10 cellular contexts compared by ENCODE assay signal in the genomic region with DNA sequence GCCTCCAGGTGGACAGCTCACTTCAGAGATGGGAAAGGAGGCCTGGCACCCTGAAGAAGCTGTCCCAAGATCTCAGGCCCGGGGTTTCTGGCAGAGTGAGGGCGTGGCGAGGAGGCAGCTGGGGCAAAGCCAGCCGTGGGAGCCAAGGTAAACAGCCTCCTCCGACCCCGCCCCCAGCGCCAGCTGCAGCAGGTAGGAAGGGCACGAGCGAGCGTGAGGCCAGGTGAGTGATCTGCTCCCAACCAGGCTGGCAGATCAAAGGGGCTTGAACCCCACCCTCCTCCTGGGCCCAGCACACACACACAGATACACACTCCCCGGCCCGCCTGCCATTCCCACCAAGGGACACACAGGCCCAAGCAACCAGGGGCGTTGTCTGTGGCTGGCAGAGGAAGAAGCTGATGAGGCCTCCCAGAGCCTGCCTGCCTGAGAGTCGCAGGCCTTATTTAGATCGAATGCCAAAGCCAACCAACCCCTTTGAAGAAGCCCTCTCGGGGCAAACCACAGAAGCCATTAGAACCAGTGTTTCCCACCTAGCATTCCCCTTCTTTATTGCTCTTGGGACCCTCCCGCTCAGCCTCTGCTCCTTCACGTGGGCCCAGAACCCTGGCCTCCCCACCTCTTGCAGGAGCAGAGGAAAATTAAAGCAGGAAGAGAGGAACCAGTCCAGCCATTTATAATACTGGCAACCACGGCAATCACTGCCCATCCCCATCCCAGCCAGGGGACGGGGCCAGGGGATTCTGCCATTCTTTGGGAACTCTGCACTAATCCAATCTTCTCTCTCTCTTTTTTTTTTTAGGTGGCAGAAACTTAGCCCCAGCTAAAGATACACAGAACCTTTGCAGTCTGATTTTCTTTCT. TPM values are rescaled to one million over a fixed set of nuclear protein-coding genes. Genes with fewer than 3 reads are reported as not detected.
DNase-seq lines count a peak whose midpoint lies in the region; ATAC-seq and TF ChIP-seq lines count a peak whose summit lies in the region.
"Had no signal": no experiment of that assay in that cellular context is flagged by ENCODE, and none has a peak within 500 bp of the region (broad histone marks: within the 10 kb centered on the region; RNA-seq: fewer than 3 reads in every experiment).

No MANE protein-coding gene starts in this region.

- no peak for ATAC-seq in activated naive CD8-positive, alpha-beta T cell treated with anti-CD3 and anti-CD28 coated beads, Interleukin-2, amount 50 U/mL, for 24 hours
- ATAC-seq in lung (ENCODE audit: insufficient read depth, low FRiP score): no peak

- no peak overlapping the region for H3K4me3 ChIP-seq in lung

- DNase-seq in NCI-H1436 treated with DMSO at 0.1 percent for 48 hours (lab: John Stamatoyannopoulos, UW): peak; percentile 12
- no peak for DNase-seq in activated naive CD8-positive, alpha-beta T cell treated with anti-CD3 and anti-CD28 coated beads, Interleukin-2, amount 50 U/mL, for 24 hours
- DNase-seq in lung (ENCODE audit: low spot score): peak; percentile 86
- no peak for DNase-seq in superior temporal gyrus (ENCODE audit: extremely low spot score)
- DNase-seq in stimulated activated CD4-positive, alpha-beta T cell treated with anti-CD3 and anti-CD28 coated beads, Interleukin-4, amount 100 ng/mL, for 4 hours: no peak
- no peak for DNase-seq in anterior cingulate cortex (lab: John Stamatoyannopoulos, UW)
- no peak for DNase-seq in H4 (ENCODE audit: low spot score)
- DNase-seq: activated B cell treated with CpG ODN at 0.5 μM for 24 hours, KBM-7 had no signal

- peaks cover 69% of the 10 kb centered on the region for H3K4me1 Mint-ChIP-seq in activated naive CD8-positive, alpha-beta T cell treated with anti-CD3 and anti-CD28 coated beads, Interleukin-2, amount 50 U/mL, for 24 hours

- H3K27ac ChIP-seq in 22Rv1: peak overlapping the region; percentile 98
- peak overlapping the region; percentile 30 to 73 for H3K27ac ChIP-seq in lung (ENCODE audit: low read depth in 1 of 2, low read length in 1 of 2)

- H3K4me1 ChIP-seq in lung (ENCODE audit: control insufficient read depth in 2 of 2, insufficient read depth in 2 of 2, low read length in 2 of 2): peaks cover 17 to 46% of the 10 kb centered on the region in 2 donors

- WGBS in lung, 2 donors: 39 to 43% methylated on average over 20 of the region's 20 CpGs

- H3K9me3 ChIP-seq in lung (ENCODE audit: control insufficient read depth in 2 of 2, insufficient read depth in 1 of 2, low read length in 1 of 2): no peaks in the 10 kb centered on the region

- TF ChIP-seq CTCF in 22Rv1 (IDR thresholded peaks at IDR 0.05) (no peak), lung (IDR thresholded peaks at IDR 0.05; ENCODE audit: control extremely low read depth, extremely low read depth) (no peak)

- H3K9me3 Mint-ChIP-seq in activated naive CD8-positive, alpha-beta T cell treated with anti-CD3 and anti-CD28 coated beads, Interleukin-2, amount 50 U/mL, for 24 hours: no peaks in the 10 kb centered on the region
- H3K9me3 Mint-ChIP-seq: activated B cell treated with CpG ODN at 0.5 μM for 24 hours had no signal

- H3K4me3 Mint-ChIP-seq in activated naive CD8-positive, alpha-beta T cell treated with anti-CD3 and anti-CD28 coated beads, Interleukin-2, amount 50 U/mL, for 24 hours: peak overlapping the region; percentile 73

- H3K27me3 Mint-ChIP-seq in activated naive CD8-positive, alpha-beta T cell treated with anti-CD3 and anti-CD28 coated beads, Interleukin-2, amount 50 U/mL, for 24 hours: peaks cover 40% of the 10 kb centered on the region

- no peaks in the 10 kb centered on the region for H3K27me3 ChIP-seq in lung (ENCODE audit: control insufficient read depth, insufficient read depth)

- no peak overlapping the region for H3K27ac Mint-ChIP-seq in activated naive CD8-positive, alpha-beta T cell treated with anti-CD3 and anti-CD28 coated beads, Interleukin-2, amount 50 U/mL, for 24 hours
- H3K27ac Mint-ChIP-seq: activated B cell treated with CpG ODN at 0.5 μM for 24 hours had no signal

- no peaks in the 10 kb centered on the region for H3K36me3 Mint-ChIP-seq in activated naive CD8-positive, alpha-beta T cell treated with anti-CD3 and anti-CD28 coated beads, Interleukin-2, amount 50 U/mL, for 24 hours (ENCODE audit: low read depth)

- H3K36me3 ChIP-seq in lung (ENCODE audit: control insufficient read depth in 2 of 2, insufficient read depth in 2 of 2, low read length in 2 of 2): no peaks in the 10 kb centered on the region

RNA-seq across cellular contexts. Expression of a gene that starts 5.0 kb away (rescaled TPM):
- total RNA-seq in lung: 10 to 100 TPM; 19.7 to 39.4 TPM
- 10 to 100 TPM in 1 of 2 donors, 1 to 10 TPM in 1; 9.8 to 56.7 TPM for polyA plus RNA-seq in lung
- total RNA-seq in H4 (2014; rRNA removed; shearing (Covaris generic)): 0.14 TPM in 1 of 2 replicates, not detected in the other
- total RNA-seq: activated B cell treated with CpG ODN at 0.5 μM for 24 hours had no signal

Comparison
In these comparisons a context has a peak if more than half of its experiments do, and no peak if none do; other contexts are left out.
1. DNase-seq: peak in NCI-H1436 treated with DMSO at 0.1 percent for 48 hours (single experiment) and lung (single experiment); none in activated naive CD8-positive, alpha-beta T cell treated with anti-CD3 and anti-CD28 coated beads, Interleukin-2, amount 50 U/mL, for 24 hours (single experiment), superior temporal gyrus (single experiment), stimulated activated CD4-positive, alpha-beta T cell treated with anti-CD3 and anti-CD28 coated beads, Interleukin-4, amount 100 ng/mL, for 4 hours (0 of 2), anterior cingulate cortex (0 of 58) and H4 (single experiment).
2. RNA of a gene that starts 5.0 kb away (total RNA-seq): 19.7 to 39.4 TPM in lung; 0.14 TPM in H4; every median in the first group is over 10 times any median in the second.